In genomic region chr16:24975428-24975889, GRCh38 we compare ENCODE assay signal across 1 cellular context.
TF ChIP-seq lines count a peak whose summit lies in the region.

No MANE protein-coding gene starts in this region.

TF ChIP-seq in GM23338, 12 proteins besides CTCF, POLR2A, EP300 and RAD21 (continued from another document):
- TF ChIP-seq ZNF462 (CRISPR knock-in tag; IDR thresholded peaks at IDR 0.05) (no peak), ZNF114 (CRISPR knock-in tag; IDR thresholded peaks at IDR 0.05) (no peak), POLR2AphosphoS5 (IDR thresholded peaks at IDR 0.05; ENCODE audit: low read depth) (no peak), REST (IDR thresholded peaks at IDR 0.05; ENCODE audit: unreplicated experiment) (no peak), EZH2 (IDR thresholded peaks at IDR 0.05; ENCODE audit: low read depth, unreplicated experiment) (no peak), NANOG (IDR thresholded peaks at IDR 0.05; ENCODE audit: borderline replicate concordance) (no peak)
